10 cellular contexts compared by ENCODE assay signal in genomic region chr15:44977768-44978167, GRCh38. TPM values are rescaled to one million over a fixed set of nuclear protein-coding genes. Genes with fewer than 3 reads are reported as not detected.
"Had no signal": no experiment of that assay in that cellular context is flagged by ENCODE, and none has a peak within 500 bp of the region (broad histone marks: within the 10 kb centered on the region; RNA-seq: fewer than 3 reads in every experiment).

No MANE protein-coding gene starts in this region.

RNA-seq across cellular contexts. Expression of gene TERB2, which starts 21.3 kb away (rescaled TPM):
- total RNA-seq: activated CD4-positive, alpha-beta memory T cell treated with anti-CD3 and anti-CD28 coated beads for 36 hours; activated CD4-positive, alpha-beta T cell treated with anti-CD3 and anti-CD28 coated beads, Interleukin-2, amount 10 ng/mL, durations not matched to agents 7 days and 5 days; activated naive CD4-positive, alpha-beta T cell treated with anti-CD3 and anti-CD28 coated beads, Interleukin-2, amount 50 U/mL, for 72 hours; activated T-cell treated with anti-CD3 and anti-CD28 coated beads, Interleukin-2, amount 50 U/mL, for 4 hours; ascending aorta; body of pancreas; NCI-H460; OCI-LY7; RPMI7951; T-cell had no signal
